Comparison of ENCODE assay signal across 26 cellular contexts in the genomic region with DNA sequence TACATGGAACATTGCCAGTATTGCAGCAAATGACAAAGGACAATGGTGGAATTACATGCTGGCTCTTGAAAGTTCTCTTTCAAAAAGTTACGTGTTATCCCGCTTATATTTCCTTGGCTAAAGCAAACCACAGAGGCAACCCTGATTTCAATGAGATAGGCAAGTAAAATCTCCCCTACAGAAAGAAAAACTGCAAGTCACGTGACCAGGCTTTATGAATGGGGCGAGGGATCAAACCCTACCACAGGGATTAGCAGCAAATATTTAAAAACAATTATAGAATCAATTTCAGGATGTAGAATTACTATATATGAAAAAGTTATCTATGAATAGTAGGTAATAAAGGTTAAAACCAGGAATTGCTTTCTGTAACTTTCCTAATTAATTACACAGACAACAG.
"Had no signal": no experiment of that assay in that cellular context is flagged by ENCODE, and none has a peak within 500 bp of the region (broad histone marks: within the 10 kb centered on the region; RNA-seq: fewer than 3 reads in every experiment).

No MANE protein-coding gene starts in this region.

- FAIRE-seq: pancreas, small intestine, urothelium cell line had no signal

- H3K4me1 ChIP-seq: pancreas, prostate gland, right lobe of liver, sigmoid colon, stomach, thyroid gland, tibial nerve, upper lobe of left lung, vagina had no signal

- ATAC-seq: naive thymus-derived CD8-positive, alpha-beta T cell; natural killer cell treated with Interleukin-12 subunit alpha and Interleukin-12 subunit beta and Interleukin-15 and Interleukin-18, amount 100 ng/mL, for 72 hours; pancreas; right cardiac atrium; right lobe of liver; stimulated activated effector memory CD8-positive, alpha-beta T cell treated with anti-CD3 and anti-CD28 coated beads, Interleukin-12 subunit alpha, Interleukin-12 subunit beta, amount 100 ng/mL, for 72 hours; stimulated activated naive B cell treated with anti-CD40 and anti-IgM and Interleukin-4, amounts not matched to agents 10 μg/mL and 1 μg/mL and 100 μg/mL, for 72 hours had no signal

- H3K27ac ChIP-seq: neutrophil, pancreas, prostate gland, right lobe of liver, sigmoid colon, stomach, thoracic aorta, thyroid gland, tibial nerve, upper lobe of left lung, vagina had no signal

- H3K4me3 ChIP-seq: pancreas, prostate gland, right lobe of liver, sigmoid colon, stomach, thoracic aorta, thyroid gland, tibial nerve, upper lobe of left lung, vagina had no signal

- H3K36me3 ChIP-seq: neutrophil, pancreas, prostate gland, right lobe of liver, sigmoid colon, stomach, thoracic aorta, thyroid gland, tibial nerve, upper lobe of left lung, vagina had no signal

- H3K9me3 ChIP-seq: neutrophil, pancreas, prostate gland, right lobe of liver, sigmoid colon, stomach, thoracic aorta, thyroid gland, tibial nerve, upper lobe of left lung, vagina had no signal

- H3K27me3 ChIP-seq: neutrophil, pancreas, right lobe of liver, sigmoid colon, stomach, thyroid gland, tibial nerve, upper lobe of left lung, vagina had no signal

- DNase-seq: naive thymus-derived CD8-positive, alpha-beta T cell; nephron progenitor cell; nucleus accumbens; pancreas; right cardiac atrium; right lobe of liver; sigmoid colon; small intestine; stimulated activated CD4-positive, alpha-beta T cell treated with anti-CD3 and anti-CD28 coated beads, Interleukin-15, amount 100 ng/mL, for 24 hours; stimulated activated CD4-positive, alpha-beta T cell treated with anti-CD3 and anti-CD28 coated beads, Interleukin-2, amount 100 ng/mL, for 24 hours; stimulated activated CD4-positive, alpha-beta T cell treated with anti-CD3 and anti-CD28 coated beads, Interleukin-2, amount 100 ng/mL, for 48 hours; stimulated activated CD4-positive, alpha-beta T cell treated with anti-CD3 and anti-CD28 coated beads, Interleukin-4, amount 100 ng/mL, for 24 hours; stimulated activated naive B cell treated with anti-CD40 and anti-IgM and Interleukin-4, amounts not matched to agents 10 μg/mL and 1 μg/mL and 100 μg/mL, for 72 hours; stimulated activated naive CD4-positive, alpha-beta T cell treated with Interleukin-2 at 50 U/mL for 16 hours; stomach; thyroid gland; trophoblast cell; upper lobe of left lung had no signal
